In genomic region chr10:116627386-116627933, GRCh38 we compare ENCODE assay signal across 10 cellular contexts. TPM values are rescaled to one million over a fixed set of nuclear protein-coding genes. Genes with fewer than 3 reads are reported as not detected.
DNase-seq lines count a peak whose midpoint lies in the region; ATAC-seq and TF ChIP-seq lines count a peak whose summit lies in the region.
"Had no signal": no experiment of that assay in that cellular context is flagged by ENCODE, and none has a peak within 500 bp of the region (broad histone marks: within the 10 kb centered on the region; RNA-seq: fewer than 3 reads in every experiment).

No MANE protein-coding gene starts in this region.

- no peak overlapping the region for H3K4me3 Mint-ChIP-seq in activated T-helper 2 cell treated with anti-CD3 and anti-CD28 coated beads, Interferon-gamma antibody, Interleukin-2, Interleukin-4, amounts not matched to agents 10 μg/mL and 5 μg/mL and 100 μg/mL, durations not matched to agents 14 hours and 24 hours and 36 hours (ENCODE audit: low read depth)

- CTCF ChIA-PET in AG04449 (lab: Yijun Ruan, JAX) = interaction anchor here (1.1 to 3.0 kb wide), 3 partner anchors 158 to 539 kb away, joined by 3 to 25 read pairs (median 3); no protein-coding TSS in a partner anchor

- no peaks in the 10 kb centered on the region for H3K9me3 Mint-ChIP-seq in activated T-helper 2 cell treated with anti-CD3 and anti-CD28 coated beads, Interferon-gamma antibody, Interleukin-2, Interleukin-4, amounts not matched to agents 10 μg/mL and 5 μg/mL and 100 μg/mL, durations not matched to agents 14 hours and 24 hours and 36 hours

- peaks cover 8% of the 10 kb centered on the region for H3K27me3 Mint-ChIP-seq in activated T-helper 2 cell treated with anti-CD3 and anti-CD28 coated beads, Interferon-gamma antibody, Interleukin-2, Interleukin-4, amounts not matched to agents 10 μg/mL and 5 μg/mL and 100 μg/mL, durations not matched to agents 14 hours and 24 hours and 36 hours (ENCODE audit: low read depth)

- no peaks in the 10 kb centered on the region for H3K4me1 ChIP-seq in mucosa of descending colon (ENCODE audit: low read depth)

- TF ChIP-seq CTCF in AG04449 (IDR thresholded peaks at IDR 0.05; ENCODE audit: insufficient read depth, low read length, missing control alignments) = peak; percentile 46
- TF ChIP-seq CTCF in LNCaP clone FGC (IDR thresholded peaks at IDR 0.05; ENCODE audit: control insufficient read depth, extremely low read depth, insufficient read depth) = peak; percentile 97
- peak; percentile 53 for TF ChIP-seq CTCF in epithelial cell of proximal tubule (conservative IDR thresholded peaks at IDR 0.05; ENCODE audit: low read depth, low read length)
- peak; percentile 21 for TF ChIP-seq CTCF in mucosa of descending colon (IDR thresholded peaks at IDR 0.05)

- H3K27ac Mint-ChIP-seq in activated T-helper 2 cell treated with anti-CD3 and anti-CD28 coated beads, Interferon-gamma antibody, Interleukin-2, Interleukin-4, amounts not matched to agents 10 μg/mL and 5 μg/mL and 100 μg/mL, durations not matched to agents 14 hours and 24 hours and 36 hours = no peak overlapping the region

- H3K36me3 ChIP-seq in mucosa of descending colon (ENCODE audit: low read depth) = no peaks in the 10 kb centered on the region

- no peak for DNase-seq in AG04449 (ENCODE audit: low read depth, low spot score)
- DNase-seq in LNCaP clone FGC (ENCODE audit: low read depth) = peak; percentile 4
- no peak for DNase-seq in epithelial cell of proximal tubule (ENCODE audit: low read depth)
- peak in 2 of 3 donors; percentile 70 to 72 for DNase-seq in mucosa of descending colon
- no peak for DNase-seq in activated T-helper 2 cell treated with anti-CD3 and anti-CD28 coated beads, Interferon-gamma antibody, Interleukin-2, Interleukin-4, amounts not matched to agents 10 μg/mL and 5 μg/mL and 100 μg/mL, durations not matched to agents 14 hours and 24 hours and 36 hours (ENCODE audit: low spot score)
- no peak for DNase-seq in NCI-H446 (lab: John Stamatoyannopoulos, UW)
- DNase-seq in germinal center (ENCODE audit: low spot score) = no peak
- DNase-seq: activated gamma-delta T cell treated with Interleukin-2 at 50 U/mL for 16 hours, DMS153 had no signal

- no peaks in the 10 kb centered on the region for H3K9me3 ChIP-seq in mucosa of descending colon

- intact Hi-C loops in mucosa of descending colon (cut with DNase I, micrococcal nuclease) = no loop called here
- intact Hi-C loops in activated T-helper 2 cell treated with anti-CD3 and anti-CD28 coated beads, Interferon-gamma antibody, Interleukin-2, Interleukin-4, amounts not matched to agents 10 μg/mL and 5 μg/mL and 100 μg/mL, durations not matched to agents 14 hours and 24 hours and 36 hours (cut with micrococcal nuclease) = no loop called here

- POLR2A ChIA-PET in AG04449 (lab: Yijun Ruan, JAX) = no interaction called here

- H3K4me3 ChIP-seq in AG04449 (ENCODE audit: low read depth, low read length) = no peak overlapping the region
- H3K4me3 ChIP-seq in LNCaP clone FGC (ENCODE audit: low read depth, low read length) = peak overlapping the region; percentile 48
- H3K4me3 ChIP-seq in epithelial cell of proximal tubule (ENCODE audit: low read depth, low read length) = peak overlapping the region; percentile 46
- H3K4me3 ChIP-seq in mucosa of descending colon = no peak overlapping the region

- H3K36me3 Mint-ChIP-seq in activated T-helper 2 cell treated with anti-CD3 and anti-CD28 coated beads, Interferon-gamma antibody, Interleukin-2, Interleukin-4, amounts not matched to agents 10 μg/mL and 5 μg/mL and 100 μg/mL, durations not matched to agents 14 hours and 24 hours and 36 hours (ENCODE audit: low read depth) = no peaks in the 10 kb centered on the region

- ATAC-seq in mucosa of descending colon (peak; percentile 91), HG03565 (IDR thresholded peaks at IDR 0.05; ENCODE audit: unreplicated experiment) (no peak)

- no peaks in the 10 kb centered on the region for H3K4me1 Mint-ChIP-seq in activated T-helper 2 cell treated with anti-CD3 and anti-CD28 coated beads, Interferon-gamma antibody, Interleukin-2, Interleukin-4, amounts not matched to agents 10 μg/mL and 5 μg/mL and 100 μg/mL, durations not matched to agents 14 hours and 24 hours and 36 hours (ENCODE audit: low read depth)

RNA-seq across cellular contexts. Expression of gene PNLIPRP2, which starts 6.7 kb away (rescaled TPM):
- total RNA-seq in epithelial cell of proximal tubule = not detected in 2 replicates
- 1 to 10 TPM; 2.8 to 8.9 (median 2.8) TPM for total RNA-seq in mucosa of descending colon
- total RNA-seq in activated T-helper 2 cell treated with anti-CD3 and anti-CD28 coated beads, Interferon-gamma antibody, Interleukin-2, Interleukin-4, amounts not matched to agents 10 μg/mL and 5 μg/mL and 100 μg/mL, durations not matched to agents 14 hours and 24 hours and 36 hours = not detected in 2 replicates

RNA-seq across cellular contexts. Expression of gene PNLIPRP1, which starts 36.7 kb away (rescaled TPM):
- total RNA-seq in epithelial cell of proximal tubule (not detected in 2 replicates), mucosa of descending colon (under 1 TPM in 1 of 3 donors, not detected in 2; 0.75 TPM)
- not detected in 2 replicates for total RNA-seq in activated T-helper 2 cell treated with anti-CD3 and anti-CD28 coated beads, Interferon-gamma antibody, Interleukin-2, Interleukin-4, amounts not matched to agents 10 μg/mL and 5 μg/mL and 100 μg/mL, durations not matched to agents 14 hours and 24 hours and 36 hours

Comparison
In these comparisons a context has a peak if more than half of its experiments do, and no peak if none do; other contexts are left out.
1. DNase-seq: peak in LNCaP clone FGC (single experiment) and mucosa of descending colon (2 of 3); none in AG04449 (single experiment), epithelial cell of proximal tubule (single experiment), activated T-helper 2 cell treated with anti-CD3 and anti-CD28 coated beads, Interferon-gamma antibody, Interleukin-2, Interleukin-4, amounts not matched to agents 10 μg/mL and 5 μg/mL and 100 μg/mL, durations not matched to agents 14 hours and 24 hours and 36 hours (single experiment), NCI-H446 (0 of 2) and germinal center (single experiment).
2. H3K4me3 ChIP-seq: peak in LNCaP clone FGC (single experiment) and epithelial cell of proximal tubule (single experiment); none in AG04449 (single experiment) and mucosa of descending colon (single experiment).
3. CTCF ChIP-seq: peak in every context shown above with its lines; median percentile 97 in LNCaP clone FGC; 53 in epithelial cell of proximal tubule; 46 in AG04449; 21 in mucosa of descending colon.